In genomic region chr18:45967007-45967706, GRCh38 we compare ENCODE assay signal across 1 cellular context.
TF ChIP-seq lines count a peak whose summit lies in the region.

Gene EPG5 (minus strand): TSS chr18:45967329. CDS start chr18:45967239, 90 bp downstream.

TF ChIP-seq in GM23338, 12 proteins besides CTCF, POLR2A, EP300 and RAD21 (continued from another document):
- TF ChIP-seq POLR2AphosphoS5 (IDR thresholded peaks at IDR 0.05; ENCODE audit: low read depth), result peak; percentile 77
TF ChIP-seq in GM23338: peak in this region for 2.
